ENCODE assay signal across 25 cellular contexts in the genomic region with DNA sequence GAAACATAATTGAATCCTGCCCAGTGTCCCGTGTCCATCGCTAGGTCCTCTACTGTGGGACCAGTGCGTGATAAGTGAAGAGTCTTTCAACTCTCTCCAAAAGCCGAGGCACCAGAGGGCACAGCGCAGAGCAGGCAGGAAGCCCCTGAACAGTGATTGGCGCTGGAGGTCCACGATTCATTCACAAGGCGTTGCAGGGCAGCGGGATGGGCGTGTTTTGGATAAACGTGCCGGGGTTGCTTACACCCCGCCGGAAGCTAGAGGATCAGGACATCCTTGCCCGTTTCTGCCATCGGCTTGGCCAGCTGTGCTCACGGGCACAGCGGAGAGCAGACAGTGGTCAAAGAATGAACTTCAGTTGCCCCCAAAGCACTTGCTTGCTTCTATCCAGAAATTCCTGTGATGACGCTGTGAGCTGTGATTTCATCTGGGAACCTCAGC.
A peak's percentile ranks its signal among the peaks of the same experiment; 100 is the strongest.
DNase-seq lines count a peak whose midpoint lies in the region; ATAC-seq and TF ChIP-seq lines count a peak whose summit lies in the region.
"Had no signal": no experiment of that assay in that cellular context is flagged by ENCODE, and none has a peak within 500 bp of the region (broad histone marks: within the 10 kb centered on the region; RNA-seq: fewer than 3 reads in every experiment).

No MANE protein-coding gene starts in this region.

- peak overlapping the region; percentile 69 for H2AFZ ChIP-seq in osteoblast (ENCODE audit: low read length)

- H3K4me2 ChIP-seq in osteoblast (ENCODE audit: insufficient read depth, low read length) = peak overlapping the region; percentile 66

- H4K20me1 ChIP-seq in osteoblast (ENCODE audit: insufficient read depth, low read length) = no peaks in the 10 kb centered on the region

- ATAC-seq in HG02623 (IDR thresholded peaks at IDR 0.05; ENCODE audit: unreplicated experiment) (no peak), GM21825 (IDR thresholded peaks at IDR 0.05; ENCODE audit: unreplicated experiment) (no peak), sciatic nerve (no peak)
- ATAC-seq: activated CD8-positive, alpha-beta T cell treated with anti-CD3 and anti-CD28 coated beads for 36 hours; activated naive CD8-positive, alpha-beta T cell treated with anti-CD3 and anti-CD28 coated beads, Interleukin-2, amount 50 U/mL, for 24 hours; activated T-cell treated with anti-CD3 and anti-CD28 coated beads, Interleukin-2, amount 50 U/mL, for 72 hours; esophagus mucosa; HepG2; left ventricle myocardium superior; right lobe of liver had no signal

- H3K27me3 ChIP-seq in HUES6 (ENCODE audit: control insufficient read depth, insufficient read depth, low read length) (no peaks in the 10 kb centered on the region), osteoblast (ENCODE audit: insufficient read depth, low read length) (no peaks in the 10 kb centered on the region)
- H3K27me3 ChIP-seq: cardiac muscle cell, ovary, right lobe of liver had no signal

- no peaks in the 10 kb centered on the region for H3K9me3 ChIP-seq in HUES6 (ENCODE audit: control insufficient read depth, insufficient read depth, low read depth, low read length)
- no peaks in the 10 kb centered on the region for H3K9me3 ChIP-seq in osteoblast (ENCODE audit: low read depth, low read length)
- H3K9me3 ChIP-seq: Caco-2, ovary, right lobe of liver had no signal

- no peak overlapping the region for H3K9ac ChIP-seq in HUES6 (ENCODE audit: low read length)

- H3K4me3 ChIP-seq in HUES6 (ENCODE audit: low read depth, low read length) = no peak overlapping the region
- H3K4me3 ChIP-seq in osteoblast (ENCODE audit: insufficient read depth, low read length) = peak overlapping the region; percentile 55
- H3K4me3 ChIP-seq: cardiac muscle cell, ovary, right lobe of liver had no signal

- H3K36me3 ChIP-seq in HUES6 (ENCODE audit: control insufficient read depth, insufficient read depth, low read length) (no peaks in the 10 kb centered on the region), osteoblast (ENCODE audit: insufficient read depth, low read length) (no peaks in the 10 kb centered on the region)
- H3K36me3 ChIP-seq: cardiac muscle cell, ovary, right lobe of liver, WERI-Rb-1 had no signal

- intact Hi-C loops in sciatic nerve (cut with DNase I) = no loop called here

- DNase-seq in Daoy (ENCODE audit: low read depth) (peak; percentile 74), astrocyte of the hippocampus (ENCODE audit: low read depth, low spot score) (peak; percentile 61), osteoblast (ENCODE audit: insufficient read length, low spot score, missing footprints) (no peak), NCI-H2227 (lab: John Stamatoyannopoulos, UW; ENCODE audit: unreplicated experiment) (no peak), sciatic nerve (ENCODE audit: low spot score) (no peak)
- DNase-seq: activated CD8-positive, alpha-beta T cell treated with anti-CD3 and anti-CD28 coated beads for 36 hours; activated naive CD8-positive, alpha-beta T cell treated with anti-CD3 and anti-CD28 coated beads, Interleukin-2, amount 50 U/mL, for 24 hours; activated T-cell treated with anti-CD3 and anti-CD28 coated beads, Interleukin-2, amount 50 U/mL, for 72 hours; AML-193; Caco-2; left ventricle myocardium superior; NCI-H1694; NCI-H2227 treated with DMSO at 0.1 percent for 48 hours; NK-92 treated with Interleukin-12 subunit alpha and Interleukin-12 subunit beta, amount 100 ng/mL, for 24 hours; ovary; right lobe of liver; stimulated activated CD4-positive, alpha-beta T cell treated with anti-CD3 and anti-CD28 coated beads, Interleukin-1b, Interleukin-23, amount 100 ng/mL, for 48 hours; T-helper 1 cell; WERI-Rb-1 had no signal

- H3K27ac ChIP-seq in HUES6 (ENCODE audit: low read depth, low read length) = peak overlapping the region; percentile 4; the same call in 1 of the 2 replicates
- H3K27ac ChIP-seq in osteoblast (ENCODE audit: low read depth, low read length) = peak overlapping the region; percentile 66
- H3K27ac ChIP-seq: cardiac muscle cell, ovary, right lobe of liver, WERI-Rb-1 had no signal

- TF ChIP-seq CTCF in osteoblast (IDR thresholded peaks at IDR 0.05; ENCODE audit: extremely low read depth, low read depth, low read length) = no peak

- no peaks in the 10 kb centered on the region for H3K79me2 ChIP-seq in osteoblast (ENCODE audit: insufficient read depth, low read length)

- peaks cover 18% of the 10 kb centered on the region; the same call in 1 of the 2 replicates for H3K4me1 ChIP-seq in HUES6 (ENCODE audit: control insufficient read depth, insufficient read depth, low read length)
- peaks cover 37% of the 10 kb centered on the region for H3K4me1 ChIP-seq in osteoblast (ENCODE audit: insufficient read depth, low read length)
- H3K4me1 ChIP-seq: right lobe of liver had no signal

Comparison
In these comparisons a context has a peak if more than half of its experiments do, and no peak if none do; other contexts are left out.
1. DNase-seq: peak in Daoy (single experiment) and astrocyte of the hippocampus (single experiment); none in osteoblast (single experiment), NCI-H2227 (single experiment) and sciatic nerve (single experiment).